In genomic region chr12:57604454-57605307, GRCh38 we compare ENCODE assay signal across 1 cellular context.
A peak's percentile ranks its signal among the peaks of the same experiment; 100 is the strongest.
TF ChIP-seq lines count a peak whose summit lies in the region.

TSS of gene DTX3 (plus strand) at chr12:57604824. CDS start at chr12:57606518, 1,694 bp downstream.

TF ChIP-seq in A549, 52 proteins besides CTCF, POLR2A, EP300 and RAD21 (continued from another document):
- peak; percentile 35; the same call in 1 of the 3 replicates for TF ChIP-seq BCL3 (IDR thresholded peaks at IDR 0.05)
- no peak for TF ChIP-seq HEYL (CRISPR knock-in tag; IDR thresholded peaks at IDR 0.05)
- TF ChIP-seq ESRRA (IDR thresholded peaks at IDR 0.05; ENCODE audit: borderline replicate concordance, low read length) = no peak
- no peak for TF ChIP-seq MAZ (IDR thresholded peaks at IDR 0.05; ENCODE audit: borderline replicate concordance, low read depth, low read length)
- TF ChIP-seq HOXB13 (CRISPR knock-in tag; IDR thresholded peaks at IDR 0.05; ENCODE audit: low read depth) = 0 out of 2 replicates have a peak, but pooled peaks have one; percentile 53
- no peak for TF ChIP-seq MYC (IDR thresholded peaks at IDR 0.05; ENCODE audit: borderline replicate concordance, low read length)
